Comparison of ENCODE assay signal across 8 cellular contexts in the genomic region with DNA sequence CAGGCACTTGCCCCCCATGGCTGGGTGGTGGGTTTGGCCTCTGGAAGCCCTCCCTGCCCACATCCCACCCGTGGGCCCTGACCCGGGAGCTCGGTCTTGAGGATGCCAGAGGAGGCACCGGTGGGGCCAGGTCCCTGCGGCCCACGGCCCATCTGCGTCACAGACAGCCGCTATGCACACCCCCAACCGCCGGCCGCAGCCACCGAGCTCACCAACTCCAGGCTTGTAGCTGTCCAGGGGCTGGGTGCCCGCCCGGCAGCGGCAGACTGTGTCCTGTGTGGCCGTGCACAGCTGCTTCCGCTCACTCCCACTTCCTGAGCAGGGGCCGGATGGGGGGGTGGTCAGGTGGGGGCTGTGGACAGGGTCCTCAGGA. TPM values are rescaled to one million over a fixed set of nuclear protein-coding genes. Genes with fewer than 3 reads are reported as not detected.
DNase-seq lines count a peak whose midpoint lies in the region; ATAC-seq, FAIRE-seq and TF ChIP-seq lines count a peak whose summit lies in the region.

No MANE protein-coding gene starts in this region.

- peaks cover 2% of the 10 kb centered on the region for H3K27me3 Mint-ChIP-seq in activated B cell treated with CpG ODN at 0.5 μM for 24 hours

- peaks cover 12% of the 10 kb centered on the region for H3K36me3 Mint-ChIP-seq in activated B cell treated with CpG ODN at 0.5 μM for 24 hours (ENCODE audit: low read depth)

- no peak for ATAC-seq in activated B cell treated with CpG ODN at 0.5 μM for 24 hours (ENCODE audit: low read depth)
- no peak for ATAC-seq in HG02885 (IDR thresholded peaks at IDR 0.05; ENCODE audit: poor library complexity, unreplicated experiment)

- TF ChIP-seq CTCF in activated B cell treated with CpG ODN at 0.5 μM for 24 hours (IDR thresholded peaks at IDR 0.05), result no peak
- no peak for TF ChIP-seq CTCF in fibroblast of villous mesenchyme (IDR thresholded peaks at IDR 0.05; ENCODE audit: insufficient read depth, low read depth, low read length)
- TF ChIP-seq CTCF in hepatocyte (IDR thresholded peaks at IDR 0.05; ENCODE audit: poor library complexity), result no peak

- H3K4me1 Mint-ChIP-seq in activated B cell treated with CpG ODN at 0.5 μM for 24 hours, result peaks cover 45% of the 10 kb centered on the region

- H3K4me3 Mint-ChIP-seq in activated B cell treated with CpG ODN at 0.5 μM for 24 hours, result no peak overlapping the region

- H3K9me2 ChIP-seq in hepatocyte (replicated peaks; ENCODE audit: insufficient read depth), result no peaks in the 10 kb centered on the region

- POLR2A ChIA-PET in activated B cell treated with CpG ODN at 0.5 μM for 24 hours (lab: Charles Lee), result interaction anchor here (0.5 to 1.6 kb wide), 6 partner anchors 15 to 75 kb away, joined by 3 to 5 read pairs (median 4); no protein-coding TSS in a partner anchor

- no peak overlapping the region for H3K27ac Mint-ChIP-seq in activated B cell treated with CpG ODN at 0.5 μM for 24 hours

- peak; percentile 64 for FAIRE-seq in GM18507 (lab: Jason Lieb, UNC)

- no peaks in the 10 kb centered on the region for H3K27me3 ChIP-seq in hepatocyte

- H3K9me3 Mint-ChIP-seq in activated B cell treated with CpG ODN at 0.5 μM for 24 hours, result no peaks in the 10 kb centered on the region

- CTCF ChIA-PET in activated B cell treated with CpG ODN at 0.5 μM for 24 hours (lab: Charles Lee), result no interaction called here

- WGBS in hepatocyte (ENCODE audit: low lambda C conversion rate, missing lambda C conversion rate), result 89% methylated on average over 13 of the region's 18 CpGs

- H3K4me2 ChIP-seq in hepatocyte, result no peak overlapping the region

- H3K4me3 ChIP-seq in fibroblast of villous mesenchyme (ENCODE audit: low read depth, low read length) (no peak overlapping the region), hepatocyte (no peak overlapping the region)

- no peaks in the 10 kb centered on the region for H3K79me2 ChIP-seq in hepatocyte

- H4K20me1 ChIP-seq in hepatocyte (ENCODE audit: insufficient read depth, poor library complexity, severe bottlenecking), result no peaks in the 10 kb centered on the region

- H2AFZ ChIP-seq in hepatocyte, result no peak overlapping the region

- no peaks in the 10 kb centered on the region for H3K36me3 ChIP-seq in hepatocyte (replicated peaks; ENCODE audit: insufficient read depth, low read depth)

- DNase-seq in GM18507 (ENCODE audit: extremely low spot score, insufficient read length, low read depth) (no peak), activated B cell treated with CpG ODN at 0.5 μM for 24 hours (peak; percentile 28), fibroblast of villous mesenchyme (ENCODE audit: low read depth) (peak; percentile 17), NCI-H510A treated with DMSO at 0.1 percent for 48 hours (lab: John Stamatoyannopoulos, UW) (no peak), AG08396 (ENCODE audit: low spot score) (no peak), hepatocyte (ENCODE audit: low spot score) (no peak)
- peak; percentile 51 for DNase-seq in stimulated activated CD4-positive, alpha-beta T cell treated with anti-CD3 and anti-CD28 coated beads, Interleukin-4, amount 100 ng/mL, for 1 hour

- intact Hi-C loops in activated B cell treated with CpG ODN at 0.5 μM for 24 hours (cut with micrococcal nuclease), result no loop called here

- H3K27ac ChIP-seq in hepatocyte, result no peak overlapping the region

- H3K4me1 ChIP-seq in hepatocyte (ENCODE audit: insufficient read depth), result peaks cover 9% of the 10 kb centered on the region

- H3K9me3 ChIP-seq in hepatocyte (ENCODE audit: low read depth), result no peaks in the 10 kb centered on the region

RNA-seq across cellular contexts. Expression of a gene that starts 1.2 kb away (rescaled TPM):
- total RNA-seq in activated B cell treated with CpG ODN at 0.5 μM for 24 hours, result 0.86 and 1.1 TPM in 2 replicates
- total RNA-seq in fibroblast of villous mesenchyme, result 0.32 and 0.43 TPM in 2 replicates
- total RNA-seq in hepatocyte, result 0.28 TPM in 1 of 2 replicates, not detected in the other
- polyA plus RNA-seq in hepatocyte, result 0.34 TPM in 1 of 2 replicates, not detected in the other

RNA-seq across cellular contexts. Expression of a gene that starts 6.4 kb away (rescaled TPM):
- total RNA-seq in activated B cell treated with CpG ODN at 0.5 μM for 24 hours (36.7 and 37.5 TPM in 2 replicates), fibroblast of villous mesenchyme (not detected in 2 replicates), hepatocyte (not detected in 2 replicates)
- 0.86 and 1.3 TPM in 2 replicates for polyA plus RNA-seq in hepatocyte

RNA-seq across cellular contexts. Expression of a gene that starts 19.0 kb away (rescaled TPM):
- total RNA-seq in activated B cell treated with CpG ODN at 0.5 μM for 24 hours, result 94.4 and 97.9 TPM in 2 replicates
- total RNA-seq in fibroblast of villous mesenchyme, result 88.9 and 99.9 TPM in 2 replicates
- total RNA-seq in hepatocyte, result 110 and 156 TPM in 2 replicates
- 296 and 311 TPM in 2 replicates for polyA plus RNA-seq in hepatocyte

RNA-seq across cellular contexts. Expression of a gene that starts 19.3 kb away (rescaled TPM):
- 20.9 and 22.1 TPM in 2 replicates for total RNA-seq in activated B cell treated with CpG ODN at 0.5 μM for 24 hours
- 25.0 and 30.3 TPM in 2 replicates for total RNA-seq in fibroblast of villous mesenchyme
- total RNA-seq in hepatocyte, result 28.8 and 28.9 TPM in 2 replicates
- polyA plus RNA-seq in hepatocyte, result 36.3 and 36.9 TPM in 2 replicates

RNA-seq across cellular contexts. Expression of a gene that starts 33.8 kb away (rescaled TPM):
- 2.5 and 2.7 TPM in 2 replicates for total RNA-seq in activated B cell treated with CpG ODN at 0.5 μM for 24 hours
- total RNA-seq in fibroblast of villous mesenchyme, result 0.32 and 0.43 TPM in 2 replicates
- 3.8 and 4.1 TPM in 2 replicates for total RNA-seq in hepatocyte
- 5.2 and 6.6 TPM in 2 replicates for polyA plus RNA-seq in hepatocyte

Comparison
In these comparisons a context has a peak if more than half of its experiments do, and no peak if none do; other contexts are left out.
1. DNase-seq: peak in activated B cell treated with CpG ODN at 0.5 μM for 24 hours (single experiment), fibroblast of villous mesenchyme (single experiment) and stimulated activated CD4-positive, alpha-beta T cell treated with anti-CD3 and anti-CD28 coated beads, Interleukin-4, amount 100 ng/mL, for 1 hour (single experiment); none in GM18507 (single experiment), NCI-H510A treated with DMSO at 0.1 percent for 48 hours (single experiment), AG08396 (single experiment) and hepatocyte (single experiment).
2. RNA of a gene that starts 6.4 kb away (total RNA-seq): 36.7 to 37.5 TPM in activated B cell treated with CpG ODN at 0.5 μM for 24 hours; not detected in fibroblast of villous mesenchyme and not detected in hepatocyte; every median in the first group is over 10 times any median in the second.